In genomic region chr15:57255751-57256150, GRCh38 we compare ENCODE assay signal across 20 cellular contexts.
DNase-seq lines count a peak whose midpoint lies in the region; ATAC-seq and TF ChIP-seq lines count a peak whose summit lies in the region.
"Had no signal": no experiment of that assay in that cellular context is flagged by ENCODE, and none has a peak within 500 bp of the region (broad histone marks: within the 10 kb centered on the region; RNA-seq: fewer than 3 reads in every experiment).

No MANE protein-coding gene starts in this region.

- H3K9ac ChIP-seq in IMR-90 (ENCODE audit: low read depth, low read length) (no peak overlapping the region), endodermal cell (ENCODE audit: extremely low read depth, low read length, poor library complexity, severe bottlenecking) (no peak overlapping the region), neural progenitor cell (no peak overlapping the region)

- H2BK20ac ChIP-seq in IMR-90 (ENCODE audit: low read depth, low read length): no peak overlapping the region

- no TSS peak for BruUV-seq in IMR-90 (replicated peaks; lab: Mats Ljungman, UMichigan)

- no peak overlapping the region for H3K4me2 ChIP-seq in IMR-90 (ENCODE audit: low read depth, low read length)
- no peak overlapping the region for H3K4me2 ChIP-seq in neural progenitor cell

- H3K36me3 ChIP-seq in heart right ventricle: peaks cover 0 to 60% (median 4%) of the 10 kb centered on the region in 9 donors
- H3K36me3 ChIP-seq in IMR-90 (ENCODE audit: control insufficient read depth, insufficient read depth, low read length): peaks cover 21% of the 10 kb centered on the region
- peaks cover 32% of the 10 kb centered on the region for H3K36me3 ChIP-seq in endodermal cell (ENCODE audit: control insufficient read depth, insufficient read depth, low read length)
- peaks cover 22% of the 10 kb centered on the region for H3K36me3 ChIP-seq in neural progenitor cell

- H4K8ac ChIP-seq in IMR-90 (ENCODE audit: low read depth in 2 of 2, low read length in 2 of 2): peak overlapping the region in 1 of 2 experiments; percentile 11; a peak in 1 of 4 replicates

- TF ChIP-seq POLR2A in IMR-90 (IDR thresholded peaks at IDR 0.05; ENCODE audit: low read depth, low read length): no peak

- H3K18ac ChIP-seq in IMR-90 (ENCODE audit: low read depth, low read length): no peak overlapping the region

- no peak overlapping the region for H2BK120ac ChIP-seq in IMR-90 (ENCODE audit: low read depth, low read length)

- ATAC-seq in Right ventricle myocardium superior (ENCODE audit: poor library complexity) (peak; percentile 45), heart right ventricle (no peak), IMR-90 (ENCODE audit: low read depth) (no peak), GM19023 (IDR thresholded peaks at IDR 0.05; ENCODE audit: unreplicated experiment) (no peak)
- ATAC-seq: K562 had no signal

- peaks cover 5% of the 10 kb centered on the region for H3K9me1 ChIP-seq in IMR-90 (ENCODE audit: insufficient read depth, low read length)

- CTCF ChIA-PET in IMR-90 (lab: Yijun Ruan, JAX): interaction anchor here (0.6 to 1.2 kb wide), 2 partner anchors 11 to 196 kb away, joined by 3 to 4 read pairs; no protein-coding TSS in a partner anchor

- in situ Hi-C loops in IMR-90 (cut with MboI; ENCODE audit: low sequenced_read_pairs): no loop called here

- WGBS in heart right ventricle, 2 donors: 73 to 79% methylated on average over 3 of the region's 3 CpGs
- no CpG with 5 or more reads among the region's 3 CpGs for WGBS in IMR-90 (ENCODE audit: extremely low coverage in 2 of 2, insufficient read length in 1 of 2), 2 experiments
- 76 to 100% methylated on average over 2 to 3 of the region's 3 CpGs for WGBS in endodermal cell (ENCODE audit: insufficient coverage in 1 of 2, insufficient read length in 1 of 2), 2 experiments

- no peak overlapping the region for H3K4ac ChIP-seq in IMR-90 (ENCODE audit: low read depth, low read length)

- H3K23ac ChIP-seq in IMR-90 (ENCODE audit: low read depth, low read length): no peak overlapping the region

- H3K4me3 ChIP-seq in heart right ventricle (no peak overlapping the region), IMR-90 (ENCODE audit: insufficient read depth, low read depth, low read length) (no peak overlapping the region), endodermal cell (ENCODE audit: low read length) (no peak overlapping the region), neural progenitor cell (no peak overlapping the region)
- H3K4me3 ChIP-seq: K562, SJSA1 had no signal

- no peak for TF ChIP-seq CTCF in heart right ventricle (IDR thresholded peaks at IDR 0.05)
- TF ChIP-seq CTCF in IMR-90 (conservative IDR thresholded peaks at IDR 0.05; ENCODE audit: low read depth, low read length): no peak
- no peak for TF ChIP-seq CTCF in endodermal cell (conservative IDR thresholded peaks at IDR 0.05)
- no peak for TF ChIP-seq CTCF in neural progenitor cell (IDR thresholded peaks at IDR 0.05)

- peak overlapping the region; percentile 20; the same call in 1 of the 2 replicates for H2AK5ac ChIP-seq in IMR-90 (ENCODE audit: low read depth, low read length)

- H3K27ac ChIP-seq in heart right ventricle (no peak overlapping the region), IMR-90 (ENCODE audit: insufficient read depth, low read length) (no peak overlapping the region), endodermal cell (ENCODE audit: low read depth, low read length) (no peak overlapping the region), neural progenitor cell (peak overlapping the region; percentile 67)
- H3K27ac ChIP-seq: C4-2B, SJSA1 had no signal

- no peak overlapping the region for H2BK15ac ChIP-seq in IMR-90 (ENCODE audit: low read depth, low read length)

- H2AK9ac ChIP-seq in IMR-90 (replicated peaks; ENCODE audit: low read depth, low read length, poor library complexity): no peak overlapping the region

- H3K27ac Mint-ChIP-seq in endodermal cell: peak overlapping the region; percentile 30
- no peak overlapping the region for H3K27ac Mint-ChIP-seq in neural progenitor cell
- H3K27ac Mint-ChIP-seq in activated CD4-positive, alpha-beta T cell treated with anti-CD3 and anti-CD28 coated beads, Interleukin-2, amount 10 ng/mL, durations not matched to agents 24 days and 14 days: no peak overlapping the region

- DNase-seq in Right ventricle myocardium superior (no peak), heart right ventricle (no peak), IMR-90 (no peak), endodermal cell (peak; percentile 54), neural progenitor cell (ENCODE audit: low spot score) (no peak), cortex of kidney (lab: John Stamatoyannopoulos, UW) (no peak)
- DNase-seq in activated CD4-positive, alpha-beta T cell treated with anti-CD3 and anti-CD28 coated beads, Interleukin-2, amount 10 ng/mL, durations not matched to agents 24 days and 14 days: no peak
- DNase-seq: 8988T, AML-193, GDM1, NCI-H1105, NCI-H2081 treated with DMSO at 0.1 percent for 48 hours, NCI-H2171 treated with DMSO at 0.1 percent for 48 hours, NCI-H524 treated with DMSO at 0.1 percent for 48 hours, NCI-H82, SW 1271 had no signal

- H3K4me3 Mint-ChIP-seq in endodermal cell (no peak overlapping the region), neural progenitor cell (no peak overlapping the region)
- H3K4me3 Mint-ChIP-seq in activated CD4-positive, alpha-beta T cell treated with anti-CD3 and anti-CD28 coated beads, Interleukin-2, amount 10 ng/mL, durations not matched to agents 24 days and 14 days: no peak overlapping the region

- H3K4me1 ChIP-seq in heart right ventricle: peaks cover 0 to 14% (median 0%) of the 10 kb centered on the region in 9 donors
- peaks cover 5% of the 10 kb centered on the region for H3K4me1 ChIP-seq in IMR-90 (ENCODE audit: control insufficient read depth, insufficient read depth, low read length)
- peaks cover 21% of the 10 kb centered on the region for H3K4me1 ChIP-seq in endodermal cell (ENCODE audit: control insufficient read depth, insufficient read depth, low read length)
- H3K4me1 ChIP-seq in neural progenitor cell: peaks cover 16% of the 10 kb centered on the region

- TF ChIP-seq RAD21 in IMR-90 (IDR thresholded peaks at IDR 0.05; ENCODE audit: low read length): no peak

- H2AFZ ChIP-seq in IMR-90 (replicated peaks; ENCODE audit: low read length, poor library complexity) (no peak overlapping the region), neural progenitor cell (replicated peaks) (no peak overlapping the region)

- no peaks in the 10 kb centered on the region for H4K20me1 ChIP-seq in IMR-90 (ENCODE audit: insufficient read depth, low read length)
- H4K20me1 ChIP-seq in neural progenitor cell (ENCODE audit: low read depth): peaks cover 19% of the 10 kb centered on the region

- no peak overlapping the region for H2BK5ac ChIP-seq in IMR-90 (ENCODE audit: low read depth, low read length, poor library complexity, severe bottlenecking)

- no peaks in the 10 kb centered on the region for H3K9me3 ChIP-seq in heart right ventricle
- peaks cover 2% of the 10 kb centered on the region; the same call in 1 of the 2 replicates for H3K9me3 ChIP-seq in IMR-90 (ENCODE audit: control insufficient read depth, insufficient read depth, low read length)
- H3K9me3 ChIP-seq in endodermal cell (ENCODE audit: control insufficient read depth, low read length): no peaks in the 10 kb centered on the region
- H3K9me3 ChIP-seq in neural progenitor cell (ENCODE audit: low read depth): no peaks in the 10 kb centered on the region

- H3K79me1 ChIP-seq in IMR-90 (ENCODE audit: low read depth in 1 of 2, low read length in 2 of 2): peaks cover 14 to 42% of the 10 kb centered on the region in 2 experiments

- no peak overlapping the region for H4K5ac ChIP-seq in IMR-90 (ENCODE audit: low read depth, low read length)

- H3K36me3 Mint-ChIP-seq in endodermal cell (ENCODE audit: low read depth) (peaks cover 28% of the 10 kb centered on the region), neural progenitor cell (peaks cover 23% of the 10 kb centered on the region)
- peaks cover 20% of the 10 kb centered on the region for H3K36me3 Mint-ChIP-seq in activated CD4-positive, alpha-beta T cell treated with anti-CD3 and anti-CD28 coated beads, Interleukin-2, amount 10 ng/mL, durations not matched to agents 24 days and 14 days (ENCODE audit: low read depth)

- dilution Hi-C loops in IMR-90 (cut with HindIII; ENCODE audit: low sequenced_read_pairs, unreplicated experiment): loop anchor here (25.0 kb wide), 1 partner anchor 768 kb away; no protein-coding TSS in a partner anchor

- H3K9me3 Mint-ChIP-seq in endodermal cell (no peaks in the 10 kb centered on the region), neural progenitor cell (no peaks in the 10 kb centered on the region)
- no peaks in the 10 kb centered on the region for H3K9me3 Mint-ChIP-seq in activated CD4-positive, alpha-beta T cell treated with anti-CD3 and anti-CD28 coated beads, Interleukin-2, amount 10 ng/mL, durations not matched to agents 24 days and 14 days

- H3K14ac ChIP-seq in IMR-90 (replicated peaks; ENCODE audit: low read depth, low read length): no peak overlapping the region

- H4K91ac ChIP-seq in IMR-90 (ENCODE audit: insufficient read depth, low read depth, low read length): no peak overlapping the region

- H3F3A ChIP-seq in neural progenitor cell (ENCODE audit: low read depth): peaks cover 17% of the 10 kb centered on the region

- no peaks in the 10 kb centered on the region for H3K27me3 ChIP-seq in heart right ventricle
- no peaks in the 10 kb centered on the region for H3K27me3 ChIP-seq in IMR-90 (ENCODE audit: control insufficient read depth, insufficient read depth, low read length)
- no peaks in the 10 kb centered on the region for H3K27me3 ChIP-seq in endodermal cell (ENCODE audit: control insufficient read depth, insufficient read depth, low read length, poor library complexity, severe bottlenecking)
- H3K27me3 ChIP-seq in neural progenitor cell: no peaks in the 10 kb centered on the region
- H3K27me3 ChIP-seq: SJSA1 had no signal

- peaks cover 7% of the 10 kb centered on the region for H3K79me2 ChIP-seq in neural progenitor cell (ENCODE audit: low read depth)

- H3K4me1 Mint-ChIP-seq in endodermal cell: peaks cover 34% of the 10 kb centered on the region
- peaks cover 33% of the 10 kb centered on the region for H3K4me1 Mint-ChIP-seq in neural progenitor cell
- H3K4me1 Mint-ChIP-seq in activated CD4-positive, alpha-beta T cell treated with anti-CD3 and anti-CD28 coated beads, Interleukin-2, amount 10 ng/mL, durations not matched to agents 24 days and 14 days: no peaks in the 10 kb centered on the region

- POLR2A ChIA-PET in IMR-90 (lab: Charles Lee; ENCODE audit: unreplicated experiment): no interaction called here

- H3K27me3 Mint-ChIP-seq in endodermal cell (ENCODE audit: insufficient read depth) (no peaks in the 10 kb centered on the region), neural progenitor cell (ENCODE audit: insufficient read depth, low read depth) (no peaks in the 10 kb centered on the region)
- H3K27me3 Mint-ChIP-seq in activated CD4-positive, alpha-beta T cell treated with anti-CD3 and anti-CD28 coated beads, Interleukin-2, amount 10 ng/mL, durations not matched to agents 24 days and 14 days: no peaks in the 10 kb centered on the region

- intact Hi-C loops in Right ventricle myocardium superior (cut with DNase I): no loop called here
- intact Hi-C loops in heart right ventricle (cut with DNase I): no loop called here
- intact Hi-C loops in IMR-90 (cut with micrococcal nuclease): no loop called here
- intact Hi-C loops in activated CD4-positive, alpha-beta T cell treated with anti-CD3 and anti-CD28 coated beads, Interleukin-2, amount 10 ng/mL, durations not matched to agents 24 days and 14 days (cut with micrococcal nuclease): no loop called here

- H3K56ac ChIP-seq in IMR-90 (ENCODE audit: extremely low read depth, insufficient read depth, low read length): no peak overlapping the region
